Comparison of ENCODE assay signal across 1 cellular context in the genomic region with DNA sequence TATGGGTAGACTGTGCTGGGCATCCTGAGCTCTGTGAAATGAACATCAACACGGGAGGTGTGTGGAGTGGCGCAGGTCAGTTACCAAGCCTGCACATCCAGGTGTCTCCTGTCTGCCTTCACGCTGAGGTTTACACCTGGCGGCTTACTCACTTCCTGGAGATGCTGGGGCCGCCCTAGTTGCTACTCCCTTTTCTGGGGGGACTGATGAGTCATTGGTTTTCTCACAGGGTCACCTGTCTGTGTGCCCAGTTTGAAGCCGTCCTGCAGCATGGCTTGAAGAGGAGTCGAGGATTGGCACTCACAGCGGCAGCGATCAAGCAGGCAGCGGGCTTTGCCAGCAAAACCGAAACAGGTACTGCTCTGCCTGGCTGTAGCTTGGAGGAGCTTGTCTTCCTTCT.
TF ChIP-seq lines count a peak whose summit lies in the region.

No MANE protein-coding gene starts in this region.

TF ChIP-seq in HepG2, 621 proteins besides CTCF, POLR2A, EP300 and RAD21 (continued from another document):
- TF ChIP-seq, protein P1, sequence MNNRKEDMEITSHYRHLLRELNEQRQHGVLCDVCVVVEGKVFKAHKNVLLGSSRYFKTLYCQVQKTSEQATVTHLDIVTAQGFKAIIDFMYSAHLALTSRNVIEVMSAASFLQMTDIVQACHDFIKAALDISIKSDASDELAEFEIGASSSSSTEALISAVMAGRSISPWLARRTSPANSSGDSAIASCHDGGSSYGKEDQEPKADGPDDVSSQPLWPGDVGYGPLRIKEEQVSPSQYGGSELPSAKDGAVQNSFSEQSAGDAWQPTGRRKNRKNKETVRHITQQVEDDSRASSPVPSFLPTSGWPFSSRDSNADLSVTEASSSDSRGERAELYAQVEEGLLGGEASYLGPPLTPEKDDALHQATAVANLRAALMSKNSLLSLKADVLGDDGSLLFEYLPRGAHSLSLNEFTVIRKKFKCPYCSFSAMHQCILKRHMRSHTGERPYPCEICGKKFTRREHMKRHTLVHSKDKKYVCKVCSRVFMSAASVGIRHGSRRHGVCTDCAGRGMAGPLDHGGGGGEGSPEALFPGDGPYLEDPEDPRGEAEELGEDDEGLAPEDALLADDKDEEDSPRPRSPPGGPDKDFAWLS (CRISPR knock-in tag; IDR thresholded peaks at IDR 0.05; ENCODE audit: borderline replicate concordance) = no peak
- TF ChIP-seq ZNF138 (CRISPR knock-in tag; IDR thresholded peaks at IDR 0.05; ENCODE audit: low read depth) (no peak), IRF2 (CRISPR knock-in tag; IDR thresholded peaks at IDR 0.05) (no peak)
- TF ChIP-seq, protein P2, sequence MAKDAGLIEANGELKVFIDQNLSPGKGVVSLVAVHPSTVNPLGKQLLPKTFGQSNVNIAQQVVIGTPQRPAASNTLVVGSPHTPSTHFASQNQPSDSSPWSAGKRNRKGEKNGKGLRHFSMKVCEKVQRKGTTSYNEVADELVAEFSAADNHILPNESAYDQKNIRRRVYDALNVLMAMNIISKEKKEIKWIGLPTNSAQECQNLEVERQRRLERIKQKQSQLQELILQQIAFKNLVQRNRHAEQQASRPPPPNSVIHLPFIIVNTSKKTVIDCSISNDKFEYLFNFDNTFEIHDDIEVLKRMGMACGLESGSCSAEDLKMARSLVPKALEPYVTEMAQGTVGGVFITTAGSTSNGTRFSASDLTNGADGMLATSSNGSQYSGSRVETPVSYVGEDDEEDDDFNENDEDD (CRISPR knock-in tag; IDR thresholded peaks at IDR 0.05; ENCODE audit: borderline replicate concordance) = no peak
